Comparison of ENCODE assay signal across 8 cellular contexts in genomic region chrX:101287402-101287801, GRCh38. TPM values are rescaled to one million over a fixed set of nuclear protein-coding genes. Genes with fewer than 3 reads are reported as not detected.
DNase-seq lines count a peak whose midpoint lies in the region; ATAC-seq and TF ChIP-seq lines count a peak whose summit lies in the region.

No MANE protein-coding gene starts in this region.

- H3K9me3 Mint-ChIP-seq in CD14-positive monocyte: peaks cover 0 to 10% (median 6%) of the 10 kb centered on the region in 7 donors
- no peaks in the 10 kb centered on the region for H3K9me3 Mint-ChIP-seq in T-helper 2 cell treated with Interferon-gamma antibody and Interleukin-4, amounts not matched to agents 5 μg/mL and 100 μg/mL, for 36 hours

- no peaks in the 10 kb centered on the region for H3K9me3 ChIP-seq in SK-N-SH

- intact Hi-C loops in CD14-positive monocyte (cut with micrococcal nuclease): no loop called here

- no peaks in the 10 kb centered on the region for H3K27me3 ChIP-seq in SK-N-SH (ENCODE audit: insufficient read depth)

- H3K4me2 ChIP-seq in SK-N-SH: no peak overlapping the region

- H3K4me1 ChIP-seq in SK-N-SH (ENCODE audit: control insufficient read depth in 1 of 2, insufficient read depth in 2 of 2, low read depth in 1 of 2, low read length in 1 of 2): no peaks in the 10 kb centered on the region

- no peak overlapping the region for H3K4me3 Mint-ChIP-seq in CD14-positive monocyte
- no peak overlapping the region for H3K4me3 Mint-ChIP-seq in T-helper 2 cell treated with Interferon-gamma antibody and Interleukin-4, amounts not matched to agents 5 μg/mL and 100 μg/mL, for 36 hours

- TF ChIP-seq RAD21 in SK-N-SH (IDR thresholded peaks at IDR 0.05; ENCODE audit: low read length): peak; percentile 74

- peaks cover 2% of the 10 kb centered on the region for H3K4me1 Mint-ChIP-seq in CD14-positive monocyte
- no peaks in the 10 kb centered on the region for H3K4me1 Mint-ChIP-seq in T-helper 2 cell treated with Interferon-gamma antibody and Interleukin-4, amounts not matched to agents 5 μg/mL and 100 μg/mL, for 36 hours (ENCODE audit: low read depth)

- no peak overlapping the region for H3K27ac ChIP-seq in SK-N-SH (ENCODE audit: low read depth in 2 of 2, low read length in 1 of 2)

- H3K27me3 Mint-ChIP-seq in CD14-positive monocyte (ENCODE audit: low read depth in 3 of 3): peaks cover 4 to 7% (median 5%) of the 10 kb centered on the region in 3 donors
- H3K27me3 Mint-ChIP-seq in T-helper 2 cell treated with Interferon-gamma antibody and Interleukin-4, amounts not matched to agents 5 μg/mL and 100 μg/mL, for 36 hours (ENCODE audit: low read depth): peaks cover 7% of the 10 kb centered on the region

- 4% methylated on average over 2 of the region's 2 CpGs for WGBS in SK-N-SH (ENCODE audit: low lambda C conversion rate)

- peak; percentile 51 for TF ChIP-seq CTCF in CD14-positive monocyte (IDR thresholded peaks at IDR 0.05)
- peak; percentile 52 for TF ChIP-seq CTCF in LNCaP clone FGC (IDR thresholded peaks at IDR 0.05; ENCODE audit: control insufficient read depth, extremely low read depth, insufficient read depth)
- peak; percentile 72 for TF ChIP-seq CTCF in SK-N-SH (IDR thresholded peaks at IDR 0.05)
- peak; percentile 62 for TF ChIP-seq CTCF in retinal pigment epithelial cell (conservative IDR thresholded peaks at IDR 0.05; ENCODE audit: low read depth, low read length)

- ATAC-seq in GM18502 (IDR thresholded peaks at IDR 0.05; ENCODE audit: poor library complexity, unreplicated experiment): peak; percentile 60
- ATAC-seq in HG03520 (IDR thresholded peaks at IDR 0.05; ENCODE audit: unreplicated experiment): no peak

- CTCF ChIA-PET in SK-N-SH (lab: Yijun Ruan, JAX): interaction anchor here (0.7 to 1.8 kb wide), 7 partner anchors 9 to 835 kb away, joined by 3 to 8 read pairs (median 3); no protein-coding TSS in a partner anchor

- no peaks in the 10 kb centered on the region for H3K36me3 ChIP-seq in SK-N-SH (replicated peaks in 1 of 2; ENCODE audit: control insufficient read depth in 1 of 2, insufficient read depth in 2 of 2, low read length in 1 of 2)

- H3K4me3 ChIP-seq in LNCaP clone FGC (ENCODE audit: low read depth, low read length): no peak overlapping the region
- H3K4me3 ChIP-seq in SK-N-SH (ENCODE audit: low read depth in 2 of 2, low read length in 1 of 2): no peak overlapping the region
- no peak overlapping the region for H3K4me3 ChIP-seq in retinal pigment epithelial cell (ENCODE audit: low read length)

- no peaks in the 10 kb centered on the region for H3K9me2 ChIP-seq in SK-N-SH

- H3K27ac Mint-ChIP-seq in CD14-positive monocyte: no peak overlapping the region
- H3K27ac Mint-ChIP-seq in T-helper 2 cell treated with Interferon-gamma antibody and Interleukin-4, amounts not matched to agents 5 μg/mL and 100 μg/mL, for 36 hours: no peak overlapping the region

- TF ChIP-seq EP300 in SK-N-SH (IDR thresholded peaks at IDR 0.05; ENCODE audit: borderline replicate concordance in 1 of 2, low read depth in 1 of 2, low read length in 1 of 2): no peak

- H3K9ac ChIP-seq in SK-N-SH: no peak overlapping the region

- POLR2A ChIA-PET in SK-N-SH (lab: Yijun Ruan, JAX): no interaction called here

- no peak overlapping the region for H2AFZ ChIP-seq in SK-N-SH (ENCODE audit: low read depth)

- no peaks in the 10 kb centered on the region for H3K36me3 Mint-ChIP-seq in CD14-positive monocyte
- H3K36me3 Mint-ChIP-seq in T-helper 2 cell treated with Interferon-gamma antibody and Interleukin-4, amounts not matched to agents 5 μg/mL and 100 μg/mL, for 36 hours (ENCODE audit: low read depth): peaks cover 1% of the 10 kb centered on the region

- no peaks in the 10 kb centered on the region for H3K79me2 ChIP-seq in SK-N-SH (ENCODE audit: insufficient read depth)

- no peaks in the 10 kb centered on the region for H3F3A ChIP-seq in SK-N-SH (replicated peaks; ENCODE audit: insufficient read depth)

- no peaks in the 10 kb centered on the region for H4K20me1 ChIP-seq in SK-N-SH (ENCODE audit: insufficient read depth)

- DNase-seq in CD14-positive monocyte (ENCODE audit: low spot score) (no peak), LNCaP clone FGC (ENCODE audit: low read depth) (peak; percentile 2), SK-N-SH (peak; percentile 51), fibroblast of the conjunctiva (ENCODE audit: low read depth) (peak; percentile 18), retinal pigment epithelial cell (ENCODE audit: low read depth) (no peak)
- DNase-seq in T-helper 2 cell treated with Interferon-gamma antibody and Interleukin-4, amounts not matched to agents 5 μg/mL and 100 μg/mL, for 36 hours (ENCODE audit: low spot score): no peak

TF ChIP-seq in SK-N-SH, 30 proteins besides CTCF, POLR2A, EP300 and RAD21:
- TF ChIP-seq POLR2AphosphoS5 (IDR thresholded peaks at IDR 0.05; ENCODE audit: low read depth, low read length) (no peak), MEF2A (IDR thresholded peaks at IDR 0.05; ENCODE audit: borderline replicate concordance, low read depth) (no peak), SMC3 (IDR thresholded peaks at IDR 0.05; ENCODE audit: low read depth, low read length) (peak; percentile 57), ZBTB33 (IDR thresholded peaks at IDR 0.05; ENCODE audit: borderline replicate concordance, low read depth) (no peak)

RNA-seq across cellular contexts. Expression of gene TAF7L, which starts 3.7 kb away (rescaled TPM):
- polyA plus RNA-seq in CD14-positive monocyte (not detected), SK-N-SH (2012; rRNA removed) (0.38 and 0.39 TPM in 2 replicates)
- polyA plus RNA-seq in SK-N-SH (2012; cell fraction: cytosol; rRNA removed): 0.28 and 0.35 TPM in 2 replicates
- polyA plus RNA-seq in SK-N-SH (2012; cell fraction: nucleus; rRNA removed): 1.5 and 2.5 TPM in 2 replicates

Comparison
In these comparisons a context has a peak if more than half of its experiments do, and no peak if none do; other contexts are left out.
1. DNase-seq: peak in LNCaP clone FGC (single experiment), SK-N-SH (single experiment) and fibroblast of the conjunctiva (single experiment); none in CD14-positive monocyte (single experiment), retinal pigment epithelial cell (single experiment) and T-helper 2 cell treated with Interferon-gamma antibody and Interleukin-4, amounts not matched to agents 5 μg/mL and 100 μg/mL, for 36 hours (single experiment).
2. Peak in every context shown above with its lines, with median percentiles within 50 percentile points of each other: CTCF ChIP-seq.